Comparison of ENCODE assay signal across 9 cellular contexts in the genomic region with DNA sequence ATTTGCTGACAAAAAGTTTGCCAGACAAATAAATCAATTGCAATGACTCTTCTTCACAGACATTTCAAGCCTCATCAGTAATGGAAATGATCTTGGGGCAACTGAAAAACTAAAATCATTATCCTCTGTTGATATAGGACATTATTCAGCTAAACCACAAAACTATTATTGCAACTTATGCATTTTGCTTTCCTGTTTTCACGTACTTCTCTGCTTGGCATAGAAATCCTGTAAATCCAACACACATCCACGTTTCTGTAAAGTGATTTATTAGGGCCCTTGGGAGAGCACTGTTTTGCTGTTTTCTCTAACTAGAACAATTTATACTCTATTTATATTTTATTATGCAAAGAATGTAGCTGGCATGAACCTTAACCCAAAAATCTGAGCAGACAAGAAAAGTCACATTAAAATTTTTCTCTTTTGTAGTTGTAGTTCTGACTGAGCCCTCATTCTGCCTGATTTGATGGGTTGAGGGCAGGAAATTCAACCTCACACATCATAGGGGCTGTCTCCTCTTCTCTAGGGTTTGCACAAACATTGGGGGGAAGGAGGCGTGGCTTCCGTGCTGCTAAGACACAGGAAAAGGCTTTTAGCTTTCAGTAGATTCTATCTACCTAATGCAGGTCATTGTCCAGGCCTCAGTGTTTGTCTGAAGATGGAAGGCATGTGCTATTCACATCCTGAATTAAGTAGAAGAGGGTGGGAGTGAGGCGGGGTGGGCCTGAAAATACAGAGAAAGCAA. TPM values are rescaled to one million over a fixed set of nuclear protein-coding genes. Genes with fewer than 3 reads are reported as not detected.
A peak's percentile ranks its signal among the peaks of the same experiment; 100 is the strongest.
DNase-seq lines count a peak whose midpoint lies in the region; ATAC-seq and TF ChIP-seq lines count a peak whose summit lies in the region.
"Had no signal": no experiment of that assay in that cellular context is flagged by ENCODE, and none has a peak within 500 bp of the region (broad histone marks: within the 10 kb centered on the region; RNA-seq: fewer than 3 reads in every experiment).

No MANE protein-coding gene starts in this region.

- no peak for TF ChIP-seq EP300 in ovary (IDR thresholded peaks at IDR 0.05)

- WGBS in ovary, 3 donors, result 57 to 63% (median 59%) methylated on average over 5 of the region's 5 CpGs

- H3K9me3 ChIP-seq in ovary, result no peaks in the 10 kb centered on the region

- no peaks in the 10 kb centered on the region for H3K27me3 Mint-ChIP-seq in chondrocyte (ENCODE audit: low read depth)

- no peaks in the 10 kb centered on the region for H3K36me3 ChIP-seq in ovary

- no peaks in the 10 kb centered on the region for H3K27me3 ChIP-seq in ovary

- no peak for ATAC-seq in HG02870 (IDR thresholded peaks at IDR 0.05; ENCODE audit: unreplicated experiment)

- H3K27ac ChIP-seq in ovary, result no peak overlapping the region

- no peaks in the 10 kb centered on the region for H3K4me1 ChIP-seq in ovary (ENCODE audit: insufficient read depth)

- no peak for TF ChIP-seq CTCF in chondrocyte (IDR thresholded peaks at IDR 0.05)
- no peak for TF ChIP-seq CTCF in ovary (IDR thresholded peaks at IDR 0.05)

- H3K36me3 Mint-ChIP-seq in chondrocyte (ENCODE audit: low read depth), result no peaks in the 10 kb centered on the region

- TF ChIP-seq POLR2A in ovary (IDR thresholded peaks at IDR 0.05), result no peak

- H3K9me3 Mint-ChIP-seq in chondrocyte (ENCODE audit: low read depth), result no peaks in the 10 kb centered on the region
- H3K9me3 Mint-ChIP-seq: nephron had no signal

- peak overlapping the region; percentile 70 for H3K27ac Mint-ChIP-seq in chondrocyte (ENCODE audit: unreplicated experiment)

- DNase-seq in EL (peak; percentile 16), chondrocyte (ENCODE audit: low spot score) (no peak), ovary (no peak), LoVo (ENCODE audit: low spot score) (no peak), SIG-M5 (lab: John Stamatoyannopoulos, UW) (no peak)
- peak; percentile 46 for DNase-seq in activated CD4-positive, alpha-beta T cell treated with anti-CD3 and anti-CD28 coated beads for 1 hour
- DNase-seq in stimulated activated CD4-positive, alpha-beta T cell treated with anti-CD3 and anti-CD28 coated beads, Interleukin-2, amount 100 ng/mL, for 48 hours, result peak; percentile 15 to 21

- no peak overlapping the region for H3K4me3 Mint-ChIP-seq in chondrocyte (ENCODE audit: unreplicated experiment)
- H3K4me3 Mint-ChIP-seq: nephron had no signal

- intact Hi-C loops in ovary (cut with DNase I), result no loop called here

- no peak overlapping the region for H3K4me3 ChIP-seq in ovary

- H3K4me1 Mint-ChIP-seq in chondrocyte (ENCODE audit: low read depth), result peaks cover 12% of the 10 kb centered on the region
- H3K4me1 Mint-ChIP-seq: nephron had no signal

RNA-seq across cellular contexts. Expression of gene NUP107, which starts 11.5 kb away (rescaled TPM):
- total RNA-seq in chondrocyte (21.0 to 39.8 TPM (median 23.9 TPM) in 3 replicates), ovary (10 to 100 TPM; 24.8 to 56.6 (median 46.9) TPM)
- polyA plus RNA-seq in ovary, result 10 to 100 TPM; 18.4 to 27.3 TPM

Comparison
In these comparisons a context has a peak if more than half of its experiments do, and no peak if none do; other contexts are left out.
1. DNase-seq: peak in EL (single experiment), activated CD4-positive, alpha-beta T cell treated with anti-CD3 and anti-CD28 coated beads for 1 hour (single experiment) and stimulated activated CD4-positive, alpha-beta T cell treated with anti-CD3 and anti-CD28 coated beads, Interleukin-2, amount 100 ng/mL, for 48 hours (2 of 2); none in chondrocyte (single experiment), ovary (0 of 5), LoVo (single experiment) and SIG-M5 (single experiment).